In the genomic region with DNA sequence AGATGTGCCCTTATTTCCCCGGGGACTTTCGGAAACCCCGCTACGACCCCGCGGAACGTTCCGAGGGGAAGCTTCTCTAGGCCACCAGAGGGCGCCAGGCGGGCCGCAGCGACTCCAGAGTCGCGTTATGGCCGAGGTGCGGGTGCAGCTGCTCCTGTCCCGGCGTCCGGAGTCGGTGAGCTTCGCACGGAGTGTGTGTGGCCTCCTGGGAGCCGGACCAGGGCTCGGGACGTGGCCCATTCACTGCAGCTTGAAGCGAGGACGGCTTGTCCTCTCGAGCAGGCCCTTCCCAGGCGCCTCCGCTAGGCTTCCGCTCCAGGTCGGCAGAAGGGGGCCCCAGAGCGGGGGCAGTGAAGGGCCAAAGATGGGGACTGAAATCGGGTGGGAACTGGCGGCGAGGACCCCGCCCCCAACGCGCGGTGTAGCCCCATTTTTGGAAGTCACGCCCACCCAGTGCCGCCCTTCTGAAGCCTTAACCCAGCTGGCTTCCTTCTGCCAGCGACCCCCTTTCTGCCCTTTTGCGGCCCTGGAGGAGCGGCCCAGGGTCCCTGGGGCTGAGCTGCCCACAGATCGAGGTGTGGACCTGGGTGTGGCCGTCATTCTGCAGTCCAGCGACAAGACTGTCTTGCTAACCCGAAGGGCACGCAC, we compare ENCODE assay signal across 8 cellular contexts. TPM values are rescaled to one million over a fixed set of nuclear protein-coding genes. Genes with fewer than 3 reads are reported as not detected.
DNase-seq lines count a peak whose midpoint lies in the region; ATAC-seq and TF ChIP-seq lines count a peak whose summit lies in the region.

A gene with protein sequence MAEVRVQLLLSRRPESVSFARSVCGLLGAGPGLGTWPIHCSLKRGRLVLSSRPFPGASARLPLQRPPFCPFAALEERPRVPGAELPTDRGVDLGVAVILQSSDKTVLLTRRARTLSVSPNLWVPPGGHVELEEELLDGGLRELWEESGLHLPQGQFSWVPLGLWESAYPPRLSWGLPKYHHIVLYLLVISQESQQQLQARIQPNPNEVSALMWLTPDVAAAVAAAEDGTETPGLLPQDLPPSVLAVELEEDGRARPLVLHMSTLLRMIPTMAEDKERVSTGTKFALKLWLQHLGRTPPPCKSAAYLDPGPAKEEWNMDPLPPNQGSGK (plus strand): TSS at position 117 of the 648 bp plus-strand sequence. CDS start 11 bp downstream, at position 128.

- TF ChIP-seq POLR2A in NB4 (IDR thresholded peaks at IDR 0.05; ENCODE audit: extremely low read depth, insufficient read length) (no peak), sigmoid colon (IDR thresholded peaks at IDR 0.05) (peak in 1 of 2 donors; percentile 16)

- no peaks in the 10 kb centered on the region for H3K27me3 Mint-ChIP-seq in T-helper 17 cell

- no peaks in the 10 kb centered on the region for H3K27me3 ChIP-seq in sigmoid colon

- H3K4me3 Mint-ChIP-seq in T-helper 17 cell, result no peak within 1 kb of the TSS

- peaks cover 7% of the 10 kb centered on the region for H3K4me1 Mint-ChIP-seq in T-helper 17 cell

- intact Hi-C loops in sigmoid colon (cut with DNase I), result loop anchor here (2.0 to 10.0 kb wide), 3 partner anchors 61 to 167 kb away; a partner anchor contains a TSS

- TF ChIP-seq EP300 in sigmoid colon (IDR thresholded peaks at IDR 0.05), result no peak

- no peaks in the 10 kb centered on the region for H3K36me3 Mint-ChIP-seq in T-helper 17 cell (ENCODE audit: low read depth)

- no peaks in the 10 kb centered on the region for H3K9me3 ChIP-seq in HEK293 (ENCODE audit: control insufficient read depth, insufficient read depth, low read depth, low read length)
- no peaks in the 10 kb centered on the region for H3K9me3 ChIP-seq in T-helper 17 cell (ENCODE audit: control insufficient read depth, low read length, poor library complexity, severe bottlenecking)
- no peaks in the 10 kb centered on the region for H3K9me3 ChIP-seq in sigmoid colon

- H3K4me3 ChIP-seq in HEK293 (ENCODE audit: low read depth, low read length) (peak within 1 kb of the TSS; percentile 60), NB4 (ENCODE audit: low read depth, low read length) (peak within 1 kb of the TSS; percentile 46), sigmoid colon (peak within 1 kb of the TSS; percentile 33 to 61 (median 54))

- WGBS in sigmoid colon, 2 donors, result 1% methylated on average over 50 of the region's 50 CpGs

- H3K27ac ChIP-seq in HEK293 (ENCODE audit: extremely low read depth, low read depth, low read length) (peak within 1 kb of the TSS; percentile 40; the same call in 1 of the 2 replicates), angular gyrus (ENCODE audit: low read depth, low read length) (peak within 1 kb of the TSS; percentile 50), sigmoid colon (peak within 1 kb of the TSS; percentile 75 to 85 (median 79))

- H3K4me1 ChIP-seq in HEK293 (ENCODE audit: control insufficient read depth, insufficient read depth, low read length) (0 out of 2 replicates have a peak, but pooled peaks cover 3% of the 10 kb centered on the region), sigmoid colon (peaks cover 0 to 14% (median 13%) of the 10 kb centered on the region in 4 donors)

- H3K36me3 ChIP-seq in HEK293 (ENCODE audit: control insufficient read depth in 2 of 2, insufficient read depth in 1 of 2, low read length in 2 of 2), result peaks cover 13 to 64% of the 10 kb centered on the region in 2 experiments
- H3K36me3 ChIP-seq in sigmoid colon, result peaks cover 17 to 51% (median 21%) of the 10 kb centered on the region in 4 donors

- DNase-seq in GM10248 (ENCODE audit: extremely low spot score) (peak; percentile 83), NB4 (ENCODE audit: low read depth) (peak; percentile 85), T-helper 17 cell (peak; percentile 63 to 72 (median 67)), hippocampal formation (lab: John Stamatoyannopoulos, UW) (peak; percentile 51 to 57), sigmoid colon (peak; percentile 90), cortex of kidney (lab: John Stamatoyannopoulos, UW) (no peak)

- TF ChIP-seq CTCF in GM10248 (IDR thresholded peaks at IDR 0.05; ENCODE audit: control extremely low read depth, extremely low read depth, low read depth, missing control alignments) (peak; percentile 89), HEK293 (tag by site-specific recombination; IDR thresholded peaks at IDR 0.05) (peak; percentile 96), NB4 (IDR thresholded peaks at IDR 0.05; ENCODE audit: low read depth, low read length) (peak; percentile 85), sigmoid colon (IDR thresholded peaks at IDR 0.05) (peak; percentile 79 to 91 (median 86))

- POLR2A ChIA-PET in GM10248 (lab: Yijun Ruan, JAX) (interaction anchor here (0.5 to 1.8 kb wide), 5 partner anchors 11 to 144 kb away, joined by 3 to 13 read pairs (median 4); a partner anchor contains a TSS), HEK293 (lab: Yijun Ruan, JAX) (interaction anchor here (0.5 to 9.0 kb wide), 9 partner anchors 11 to 152 kb away, joined by 3 to 127 read pairs (median 7); a partner anchor contains a TSS)

- H3K27ac Mint-ChIP-seq in T-helper 17 cell, result no peak within 1 kb of the TSS

- peak; percentile 85 for ATAC-seq in T-helper 17 cell

- CTCF ChIA-PET in GM10248 (lab: Yijun Ruan, JAX), result interaction anchor here (0.8 to 14.9 kb wide), 43 partner anchors 14 to 246 kb away, joined by 3 to 277 read pairs (median 5); a partner anchor contains a TSS
- CTCF ChIA-PET in HEK293 (lab: Yijun Ruan, JAX), result interaction anchor here (0.5 to 8.6 kb wide), 36 partner anchors 14 to 185 kb away, joined by 3 to 190 read pairs (median 5); a partner anchor contains a TSS

TF ChIP-seq in HEK293, 187 proteins besides CTCF, POLR2A, EP300 and RAD21 (continues in another document):
- TF ChIP-seq ZNF530 (tag by site-specific recombination; IDR thresholded peaks at IDR 0.05; ENCODE audit: low read depth), result no peak
- TF ChIP-seq GLIS1 (tag by site-specific recombination; IDR thresholded peaks at IDR 0.05), result 0 out of 2 replicates have a peak, but pooled peaks have one; percentile 10
- no peak for TF ChIP-seq ZNF585B (tag by site-specific recombination; IDR thresholded peaks at IDR 0.05)
- TF ChIP-seq ZNF214 (tag by site-specific recombination; IDR thresholded peaks at IDR 0.05; ENCODE audit: borderline replicate concordance), result no peak
- peak; percentile 68; the same call in 1 of the 2 replicates for TF ChIP-seq ZBTB48 (tag by site-specific recombination; IDR thresholded peaks at IDR 0.05)
- TF ChIP-seq, protein P1, sequence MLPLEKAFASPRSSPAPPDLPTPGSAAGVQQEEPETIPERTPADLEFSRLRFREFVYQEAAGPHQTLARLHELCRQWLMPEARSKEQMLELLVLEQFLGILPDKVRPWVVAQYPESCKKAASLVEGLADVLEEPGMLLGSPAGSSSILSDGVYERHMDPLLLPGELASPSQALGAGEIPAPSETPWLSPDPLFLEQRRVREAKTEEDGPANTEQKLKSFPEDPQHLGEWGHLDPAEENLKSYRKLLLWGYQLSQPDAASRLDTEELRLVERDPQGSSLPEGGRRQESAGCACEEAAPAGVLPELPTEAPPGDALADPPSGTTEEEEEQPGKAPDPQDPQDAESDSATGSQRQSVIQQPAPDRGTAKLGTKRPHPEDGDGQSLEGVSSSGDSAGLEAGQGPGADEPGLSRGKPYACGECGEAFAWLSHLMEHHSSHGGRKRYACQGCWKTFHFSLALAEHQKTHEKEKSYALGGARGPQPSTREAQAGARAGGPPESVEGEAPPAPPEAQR (tag by site-specific recombination; IDR thresholded peaks at IDR 0.05), result no peak
- TF ChIP-seq, protein P2, sequence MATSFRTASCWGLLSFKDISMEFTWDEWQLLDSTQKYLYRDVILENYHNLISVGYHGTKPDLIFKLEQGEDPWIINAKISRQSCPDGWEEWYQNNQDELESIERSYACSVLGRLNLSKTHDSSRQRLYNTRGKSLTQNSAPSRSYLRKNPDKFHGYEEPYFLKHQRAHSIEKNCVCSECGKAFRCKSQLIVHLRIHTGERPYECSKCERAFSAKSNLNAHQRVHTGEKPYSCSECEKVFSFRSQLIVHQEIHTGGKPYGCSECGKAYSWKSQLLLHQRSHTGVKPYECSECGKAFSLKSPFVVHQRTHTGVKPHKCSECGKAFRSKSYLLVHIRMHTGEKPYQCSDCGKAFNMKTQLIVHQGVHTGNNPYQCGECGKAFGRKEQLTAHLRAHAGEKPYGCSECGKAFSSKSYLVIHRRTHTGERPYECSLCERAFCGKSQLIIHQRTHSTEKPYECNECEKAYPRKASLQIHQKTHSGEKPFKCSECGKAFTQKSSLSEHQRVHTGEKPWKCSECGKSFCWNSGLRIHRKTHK (tag by site-specific recombination; IDR thresholded peaks at IDR 0.05), result no peak
- TF ChIP-seq, protein P3, sequence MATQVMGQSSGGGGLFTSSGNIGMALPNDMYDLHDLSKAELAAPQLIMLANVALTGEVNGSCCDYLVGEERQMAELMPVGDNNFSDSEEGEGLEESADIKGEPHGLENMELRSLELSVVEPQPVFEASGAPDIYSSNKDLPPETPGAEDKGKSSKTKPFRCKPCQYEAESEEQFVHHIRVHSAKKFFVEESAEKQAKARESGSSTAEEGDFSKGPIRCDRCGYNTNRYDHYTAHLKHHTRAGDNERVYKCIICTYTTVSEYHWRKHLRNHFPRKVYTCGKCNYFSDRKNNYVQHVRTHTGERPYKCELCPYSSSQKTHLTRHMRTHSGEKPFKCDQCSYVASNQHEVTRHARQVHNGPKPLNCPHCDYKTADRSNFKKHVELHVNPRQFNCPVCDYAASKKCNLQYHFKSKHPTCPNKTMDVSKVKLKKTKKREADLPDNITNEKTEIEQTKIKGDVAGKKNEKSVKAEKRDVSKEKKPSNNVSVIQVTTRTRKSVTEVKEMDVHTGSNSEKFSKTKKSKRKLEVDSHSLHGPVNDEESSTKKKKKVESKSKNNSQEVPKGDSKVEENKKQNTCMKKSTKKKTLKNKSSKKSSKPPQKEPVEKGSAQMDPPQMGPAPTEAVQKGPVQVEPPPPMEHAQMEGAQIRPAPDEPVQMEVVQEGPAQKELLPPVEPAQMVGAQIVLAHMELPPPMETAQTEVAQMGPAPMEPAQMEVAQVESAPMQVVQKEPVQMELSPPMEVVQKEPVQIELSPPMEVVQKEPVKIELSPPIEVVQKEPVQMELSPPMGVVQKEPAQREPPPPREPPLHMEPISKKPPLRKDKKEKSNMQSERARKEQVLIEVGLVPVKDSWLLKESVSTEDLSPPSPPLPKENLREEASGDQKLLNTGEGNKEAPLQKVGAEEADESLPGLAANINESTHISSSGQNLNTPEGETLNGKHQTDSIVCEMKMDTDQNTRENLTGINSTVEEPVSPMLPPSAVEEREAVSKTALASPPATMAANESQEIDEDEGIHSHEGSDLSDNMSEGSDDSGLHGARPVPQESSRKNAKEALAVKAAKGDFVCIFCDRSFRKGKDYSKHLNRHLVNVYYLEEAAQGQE (tag by site-specific recombination; IDR thresholded peaks at IDR 0.05), result 0 out of 2 replicates have a peak, but pooled peaks have one; percentile 7

RNA-seq across cellular contexts. Expression of the gene that starts here (rescaled TPM):
- 1 to 10 TPM; 2.1 to 2.2 TPM for total RNA-seq in T-helper 17 cell
- 1 to 10 TPM; 1.6 to 9.1 (median 2.8) TPM for total RNA-seq in sigmoid colon
- polyA plus RNA-seq in sigmoid colon, result 1 to 10 TPM in 2 of 3 donors, not detected in 1; 1.2 to 2.0 TPM
